In the genomic region with DNA sequence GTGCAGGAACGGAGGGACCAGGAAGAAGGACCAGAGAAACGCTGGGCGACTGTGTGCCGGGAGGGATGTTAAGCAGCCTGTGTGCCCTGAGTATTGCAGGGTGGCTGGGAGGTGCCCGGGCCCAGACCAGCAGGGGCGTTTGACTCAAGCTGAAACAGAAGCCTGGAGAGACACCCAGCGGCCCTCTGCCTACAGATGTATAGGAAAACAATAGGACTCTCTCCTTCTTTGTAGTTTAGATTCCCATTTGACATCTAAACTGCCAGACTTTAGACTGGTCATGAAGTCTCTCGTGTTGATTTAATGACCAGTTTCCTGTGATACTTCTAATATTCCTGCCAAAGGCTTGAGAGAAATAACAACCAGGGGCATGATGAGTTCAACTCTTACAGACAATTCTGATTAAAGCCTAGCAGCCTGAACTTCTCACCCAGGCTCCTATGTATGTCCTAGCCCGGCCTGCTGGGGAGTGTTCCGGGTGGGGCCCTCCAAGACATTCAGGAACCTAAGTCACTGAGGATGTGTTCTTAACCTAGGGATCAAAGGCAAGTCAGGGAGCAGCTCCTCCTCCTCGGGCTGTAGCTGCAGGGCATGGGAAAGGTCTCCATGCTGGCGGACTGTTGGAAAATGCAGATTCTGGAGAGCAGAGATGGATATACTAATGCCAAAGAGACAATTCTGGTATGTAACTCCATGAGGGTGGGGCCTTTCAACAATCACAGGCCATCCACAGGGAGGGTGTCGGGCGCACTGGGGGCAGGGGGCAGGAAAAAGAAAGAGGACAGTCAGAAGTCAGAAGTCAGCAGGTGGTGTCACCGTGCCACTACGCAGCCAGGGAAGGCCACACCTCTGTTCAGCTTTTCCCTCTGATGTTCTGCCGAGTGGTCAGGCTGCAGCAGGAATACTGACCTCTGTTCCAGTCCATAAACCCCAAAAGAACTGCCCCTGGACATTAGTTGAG, we compare ENCODE assay signal across 12 cellular contexts.
DNase-seq lines count a peak whose midpoint lies in the region; ATAC-seq, FAIRE-seq and TF ChIP-seq lines count a peak whose summit lies in the region.
"Had no signal": no experiment of that assay in that cellular context is flagged by ENCODE, and none has a peak within 500 bp of the region (broad histone marks: within the 10 kb centered on the region; RNA-seq: fewer than 3 reads in every experiment).

No MANE protein-coding gene starts in this region.

- H4K20me1 ChIP-seq in OCI-LY3 (ENCODE audit: insufficient read depth, low read length) = no peaks in the 10 kb centered on the region
- no peaks in the 10 kb centered on the region for H4K20me1 ChIP-seq in HepG2 (ENCODE audit: insufficient read depth, low read length)

- peaks cover 3% of the 10 kb centered on the region; the same call in 1 of the 2 replicates for H3K9me3 ChIP-seq in OCI-LY3 (ENCODE audit: insufficient read depth, low read length)
- no peaks in the 10 kb centered on the region for H3K9me3 ChIP-seq in HepG2 (ENCODE audit: low read length)
- no peaks in the 10 kb centered on the region for H3K9me3 ChIP-seq in suprapubic skin
- H3K9me3 ChIP-seq: pancreas had no signal

- peaks cover 51% of the 10 kb centered on the region for H3K36me3 Mint-ChIP-seq in endothelial cell (ENCODE audit: low read depth, unreplicated experiment)

- H3K4me2 ChIP-seq in OCI-LY3 (ENCODE audit: low read length) (no peak overlapping the region), HepG2 (ENCODE audit: low read depth, low read length) (no peak overlapping the region)

- no peak for TF ChIP-seq EP300 in HepG2 (IDR thresholded peaks at IDR 0.05; ENCODE audit: low read depth in 2 of 2, low read length in 2 of 2)
- TF ChIP-seq EP300 in HepG2 (CRISPR knock-in tag; IDR thresholded peaks at IDR 0.05; ENCODE audit: borderline replicate concordance) = no peak
- no peak for TF ChIP-seq EP300 in suprapubic skin (IDR thresholded peaks at IDR 0.05)

- intact Hi-C loops in HepG2 (cut with micrococcal nuclease; ENCODE audit: unreplicated experiment) = no loop called here

- H3K27me3 Mint-ChIP-seq in endothelial cell (ENCODE audit: unreplicated experiment) = peaks cover 6% of the 10 kb centered on the region

- no peaks in the 10 kb centered on the region for H3K9me3 Mint-ChIP-seq in endothelial cell (ENCODE audit: unreplicated experiment)
- H3K9me3 Mint-ChIP-seq: activated CD8-positive, alpha-beta T cell treated with anti-CD3 and anti-CD28 coated beads for 36 hours had no signal

- DNase-seq in endothelial cell (ENCODE audit: low spot score) = no peak
- peak; percentile 10 for DNase-seq in HepG2 (ENCODE audit: low spot score)
- no peak for DNase-seq in suprapubic skin (ENCODE audit: low spot score in 2 of 2)
- no peak for DNase-seq in effector CD8-positive, alpha-beta T cell (lab: John Stamatoyannopoulos, UW)
- DNase-seq in NCI-H2227 treated with DMSO at 0.1 percent for 48 hours (lab: John Stamatoyannopoulos, UW) = no peak
- DNase-seq in AML-193 (lab: John Stamatoyannopoulos, UW) = no peak
- DNase-seq: activated CD8-positive, alpha-beta T cell treated with anti-CD3 and anti-CD28 coated beads for 36 hours; H7; NCI-H187 treated with DMSO at 0.1 percent for 48 hours had no signal

- no peak overlapping the region for H3K4me3 Mint-ChIP-seq in endothelial cell (ENCODE audit: unreplicated experiment)
- H3K4me3 Mint-ChIP-seq: activated CD8-positive, alpha-beta T cell treated with anti-CD3 and anti-CD28 coated beads for 36 hours had no signal

- H3K27ac ChIP-seq in OCI-LY3 (ENCODE audit: low read length) (no peak overlapping the region), HepG2 (ENCODE audit: extremely low read length, insufficient read depth, low read length) (no peak overlapping the region), suprapubic skin (peak overlapping the region; percentile 34)
- H3K27ac ChIP-seq: pancreas had no signal

- H3K9ac ChIP-seq in OCI-LY3 (ENCODE audit: low read length) (no peak overlapping the region), HepG2 (ENCODE audit: insufficient read depth, low read depth, low read length) (no peak overlapping the region)

- CTCF ChIA-PET in HepG2 (lab: Yijun Ruan, JAX; ENCODE audit: low intra/inter-chr PET ratio, low total read pairs) = no interaction called here

- TF ChIP-seq POLR2A in HepG2 (IDR thresholded peaks at IDR 0.05; ENCODE audit: insufficient read depth in 1 of 2, low read depth in 2 of 2, low read length in 2 of 2) (no peak), suprapubic skin (IDR thresholded peaks at IDR 0.05) (no peak)

- POLR2A ChIA-PET in HepG2 (lab: Yijun Ruan, JAX) = no interaction called here

- no TSS peak for BruUV-seq in HepG2 (replicated peaks; lab: Mats Ljungman, UMichigan)

- no peaks in the 10 kb centered on the region for H3K79me2 ChIP-seq in OCI-LY3 (ENCODE audit: low read length)
- H3K79me2 ChIP-seq in HepG2 (ENCODE audit: insufficient read depth, low read length) = no peaks in the 10 kb centered on the region

- H2AFZ ChIP-seq in OCI-LY3 (ENCODE audit: low read depth, low read length) (no peak overlapping the region; the same call in 1 of the 2 replicates), HepG2 (ENCODE audit: low read length) (no peak overlapping the region)

- peaks cover 10% of the 10 kb centered on the region for H3K4me1 Mint-ChIP-seq in endothelial cell (ENCODE audit: unreplicated experiment)

- H3K36me3 ChIP-seq in OCI-LY3 (replicated peaks; ENCODE audit: low read depth, low read length) = no peaks in the 10 kb centered on the region
- peaks cover 2 to 25% of the 10 kb centered on the region in 2 experiments for H3K36me3 ChIP-seq in HepG2 (replicated peaks in 1 of 2; ENCODE audit: control insufficient read depth in 1 of 2, insufficient read depth in 2 of 2, low read length in 2 of 2)
- peaks cover 3% of the 10 kb centered on the region for H3K36me3 ChIP-seq in suprapubic skin
- H3K36me3 ChIP-seq: pancreas had no signal

- peaks cover 12% of the 10 kb centered on the region for H3K4me1 ChIP-seq in OCI-LY3 (ENCODE audit: low read length)
- H3K4me1 ChIP-seq in HepG2 (ENCODE audit: insufficient read depth, low read length) = peaks cover 11% of the 10 kb centered on the region
- H3K4me1 ChIP-seq in suprapubic skin = peaks cover 7% of the 10 kb centered on the region
- H3K4me1 ChIP-seq: pancreas had no signal

- no peak for TF ChIP-seq RAD21 in HepG2 (CRISPR knock-in tag; IDR thresholded peaks at IDR 0.05)

- no peak for FAIRE-seq in HepG2 (lab: Jason Lieb, UNC)
- FAIRE-seq: pancreas had no signal

- H3K27ac Mint-ChIP-seq in endothelial cell (ENCODE audit: unreplicated experiment) = peak overlapping the region; percentile 38
- H3K27ac Mint-ChIP-seq: activated CD8-positive, alpha-beta T cell treated with anti-CD3 and anti-CD28 coated beads for 36 hours had no signal

- TF ChIP-seq CTCF in OCI-LY3 (IDR thresholded peaks at IDR 0.05; ENCODE audit: low read depth, low read length) (peak; percentile 61), endothelial cell (IDR thresholded peaks at IDR 0.05; ENCODE audit: unreplicated experiment) (no peak), HepG2 (CRISPR knock-in tag; IDR thresholded peaks at IDR 0.05) (no peak), suprapubic skin (IDR thresholded peaks at IDR 0.05) (no peak)

- H3K27me3 ChIP-seq in OCI-LY3 (ENCODE audit: low read depth, low read length) (no peaks in the 10 kb centered on the region), HepG2 (ENCODE audit: control insufficient read depth in 1 of 2, insufficient read depth in 2 of 2, low read length in 2 of 2) (no peaks in the 10 kb centered on the region), suprapubic skin (no peaks in the 10 kb centered on the region)
- H3K27me3 ChIP-seq: pancreas had no signal

- in situ Hi-C loops in HepG2 (cut with HindIII; ENCODE audit: extremely low pct_ligation_motif_present, low pct_unique_long_range_greater_than_20kb) = no loop called here

- ATAC-seq in HepG2 (no peak; the same call in 2 of the 3 replicates), GM18498 (IDR thresholded peaks at IDR 0.05; ENCODE audit: unreplicated experiment) (no peak)
- ATAC-seq: activated CD8-positive, alpha-beta T cell treated with anti-CD3 and anti-CD28 coated beads for 36 hours had no signal

- no peak overlapping the region for H3K4me3 ChIP-seq in OCI-LY3 (ENCODE audit: low read length)
- H3K4me3 ChIP-seq in HepG2 (replicated peaks in 1 of 3; ENCODE audit: insufficient read depth in 1 of 3, low read depth in 2 of 3, low read length in 3 of 3) = no peak overlapping the region
- H3K4me3 ChIP-seq in suprapubic skin = no peak overlapping the region
- H3K4me3 ChIP-seq: pancreas had no signal

- WGBS in HepG2 (ENCODE audit: low lambda C conversion rate) = 92% methylated on average over 17 of the region's 17 CpGs
- 81% methylated on average over 17 of the region's 17 CpGs for WGBS in suprapubic skin

TF ChIP-seq in HepG2, 621 proteins besides CTCF, POLR2A, EP300 and RAD21 (continues in another document):
- TF ChIP-seq RBM39 (IDR thresholded peaks at IDR 0.05; ENCODE audit: low read depth, low read length, poor library complexity, severe bottlenecking) (no peak), NFKB2 (CRISPR knock-in tag; IDR thresholded peaks at IDR 0.05; ENCODE audit: borderline replicate concordance) (no peak), YY1 (IDR thresholded peaks at IDR 0.05; ENCODE audit: insufficient read depth, insufficient replicate concordance, low read depth, low read length) (no peak), THAP11 (CRISPR knock-in tag; IDR thresholded peaks at IDR 0.05) (no peak)
